In the genomic region with DNA sequence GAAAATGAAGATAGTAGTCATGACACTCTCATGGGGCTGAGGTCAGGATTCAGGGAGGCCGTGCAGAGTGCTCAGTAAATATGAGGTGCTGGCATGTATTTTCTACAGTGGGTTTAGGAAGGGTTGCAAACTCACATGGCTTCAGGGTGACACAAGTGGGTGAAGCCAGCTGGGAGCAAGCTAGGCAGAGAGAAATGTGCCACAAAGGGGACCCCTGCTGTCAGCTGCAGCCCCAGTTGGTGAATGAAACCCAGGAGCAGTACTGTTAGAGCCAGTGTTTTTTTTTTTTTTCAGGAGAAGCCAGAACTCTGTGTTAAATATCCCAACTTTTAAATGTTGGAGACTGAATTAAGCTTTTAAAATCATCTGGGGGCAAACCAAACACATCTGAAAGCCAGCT, we compare ENCODE assay signal across 30 cellular contexts.
"Had no signal": no experiment of that assay in that cellular context is flagged by ENCODE, and none has a peak within 500 bp of the region (broad histone marks: within the 10 kb centered on the region; RNA-seq: fewer than 3 reads in every experiment).

No MANE protein-coding gene starts in this region.

- DNase-seq: activated CD4-positive, alpha-beta memory T cell treated with anti-CD3 and anti-CD28 coated beads, Interleukin-2, amount 10 ng/mL, durations not matched to agents 7 days and 5 days; activated CD4-positive, alpha-beta T cell treated with anti-CD3 and anti-CD28 coated beads for 1 hour; activated CD4-positive, alpha-beta T cell treated with anti-CD3 and anti-CD28 coated beads, Interleukin-2, amount 10 ng/mL, durations not matched to agents 7 days and 5 days; activated CD8-positive, alpha-beta memory T cell treated with anti-CD3 and anti-CD28 coated beads, Interleukin-2, amount 50 U/mL, for 48 hours; activated gamma-delta T cell; activated naive CD4-positive, alpha-beta T cell treated with anti-CD3 and anti-CD28 coated beads, Interleukin-2, amount 50 U/mL, for 16 hours; activated T-cell treated with anti-CD3 and anti-CD28 coated beads, Interleukin-2, amount 50 U/mL, for 24 hours; effector CD8-positive, alpha-beta T cell; gastrocnemius medialis; glutamatergic neuron; islet precursor cell; left ventricle myocardium inferior; mucosa of descending colon; ovary; retina; sigmoid colon; small intestine; stimulated activated CD4-positive, alpha-beta T cell treated with anti-CD3 and anti-CD28 coated beads, Interleukin-4, amount 100 ng/mL, for 24 hours; stimulated activated naive B cell treated with anti-CD40 and anti-IgM and Interleukin-4, amounts not matched to agents 10 μg/mL and 1 μg/mL and 100 μg/mL, for 72 hours; stomach; tibial artery; upper lobe of right lung had no signal

- H3K27ac Mint-ChIP-seq: activated CD4-positive, alpha-beta memory T cell treated with anti-CD3 and anti-CD28 coated beads, Interleukin-2, amount 10 ng/mL, durations not matched to agents 7 days and 5 days; activated CD4-positive, alpha-beta T cell treated with anti-CD3 and anti-CD28 coated beads, Interleukin-2, amount 10 ng/mL, durations not matched to agents 7 days and 5 days; activated T-cell treated with anti-CD3 and anti-CD28 coated beads, Interleukin-2, amount 50 U/mL, for 24 hours; natural killer cell treated with Interleukin-12 subunit alpha and Interleukin-12 subunit beta and Interleukin-15 and Interleukin-18, amount 100 ng/mL, for 72 hours; T-helper 1 cell treated with Interleukin-12 subunit alpha and Interleukin-12 subunit beta and Interleukin-4 antibody, amounts not matched to agents 30 μg/mL and 1 μg/mL, for 36 hours; WTC11 had no signal

- ATAC-seq: gastrocnemius medialis, mucosa of descending colon, upper lobe of right lung, WTC11 had no signal

- H3K27ac ChIP-seq: epithelial cell of prostate, gastrocnemius medialis, left ventricle myocardium inferior, ovary, prostate gland, sigmoid colon, stomach, suprapubic skin, tibial artery, upper lobe of right lung had no signal

- H3K27me3 ChIP-seq: gastrocnemius medialis, ovary, sigmoid colon, stomach, suprapubic skin, tibial artery, upper lobe of right lung had no signal

- H3K9me3 Mint-ChIP-seq: activated CD4-positive, alpha-beta memory T cell treated with anti-CD3 and anti-CD28 coated beads, Interleukin-2, amount 10 ng/mL, durations not matched to agents 7 days and 5 days; activated CD4-positive, alpha-beta T cell treated with anti-CD3 and anti-CD28 coated beads, Interleukin-2, amount 10 ng/mL, durations not matched to agents 7 days and 5 days; activated T-cell treated with anti-CD3 and anti-CD28 coated beads, Interleukin-2, amount 50 U/mL, for 24 hours; central memory CD8-positive, alpha-beta T cell; natural killer cell treated with Interleukin-12 subunit alpha and Interleukin-12 subunit beta and Interleukin-15 and Interleukin-18, amount 100 ng/mL, for 72 hours; stimulated activated naive B cell treated with anti-CD40 and anti-IgM and Interleukin-4, amounts not matched to agents 10 μg/mL and 1 μg/mL and 100 μg/mL, for 72 hours; T-helper 1 cell treated with Interleukin-12 subunit alpha and Interleukin-12 subunit beta and Interleukin-4 antibody, amounts not matched to agents 30 μg/mL and 1 μg/mL, for 36 hours; WTC11 had no signal

- H3K4me3 Mint-ChIP-seq: activated CD4-positive, alpha-beta memory T cell treated with anti-CD3 and anti-CD28 coated beads, Interleukin-2, amount 10 ng/mL, durations not matched to agents 7 days and 5 days; activated CD4-positive, alpha-beta T cell treated with anti-CD3 and anti-CD28 coated beads, Interleukin-2, amount 10 ng/mL, durations not matched to agents 7 days and 5 days; activated T-cell treated with anti-CD3 and anti-CD28 coated beads, Interleukin-2, amount 50 U/mL, for 24 hours; central memory CD8-positive, alpha-beta T cell; natural killer cell treated with Interleukin-12 subunit alpha and Interleukin-12 subunit beta and Interleukin-15 and Interleukin-18, amount 100 ng/mL, for 72 hours; T-helper 1 cell treated with Interleukin-12 subunit alpha and Interleukin-12 subunit beta and Interleukin-4 antibody, amounts not matched to agents 30 μg/mL and 1 μg/mL, for 36 hours; WTC11 had no signal

- H3K4me1 ChIP-seq: gastrocnemius medialis, left ventricle myocardium inferior, prostate gland, sigmoid colon, stomach, suprapubic skin, tibial artery, upper lobe of right lung had no signal

- H3K27me3 Mint-ChIP-seq: activated CD4-positive, alpha-beta memory T cell treated with anti-CD3 and anti-CD28 coated beads, Interleukin-2, amount 10 ng/mL, durations not matched to agents 7 days and 5 days; activated CD4-positive, alpha-beta T cell treated with anti-CD3 and anti-CD28 coated beads, Interleukin-2, amount 10 ng/mL, durations not matched to agents 7 days and 5 days; activated T-cell treated with anti-CD3 and anti-CD28 coated beads, Interleukin-2, amount 50 U/mL, for 24 hours; central memory CD8-positive, alpha-beta T cell; natural killer cell treated with Interleukin-12 subunit alpha and Interleukin-12 subunit beta and Interleukin-15 and Interleukin-18, amount 100 ng/mL, for 72 hours; stimulated activated naive B cell treated with anti-CD40 and anti-IgM and Interleukin-4, amounts not matched to agents 10 μg/mL and 1 μg/mL and 100 μg/mL, for 72 hours had no signal

- H3K4me3 ChIP-seq: gastrocnemius medialis, left ventricle myocardium inferior, lung, mucosa of descending colon, ovary, prostate gland, sigmoid colon, stomach, suprapubic skin, tibial artery, upper lobe of right lung had no signal

- H3K36me3 Mint-ChIP-seq: WTC11 had no signal

- H3K9me3 ChIP-seq: gastrocnemius medialis, left ventricle myocardium inferior, mucosa of descending colon, ovary, prostate gland, sigmoid colon, stomach, suprapubic skin, tibial artery, upper lobe of right lung had no signal

- H3K36me3 ChIP-seq: gastrocnemius medialis, left ventricle myocardium inferior, ovary, prostate gland, sigmoid colon, stomach, suprapubic skin, tibial artery, upper lobe of right lung had no signal
